Comparison of ENCODE assay signal across 26 cellular contexts in the genomic region with DNA sequence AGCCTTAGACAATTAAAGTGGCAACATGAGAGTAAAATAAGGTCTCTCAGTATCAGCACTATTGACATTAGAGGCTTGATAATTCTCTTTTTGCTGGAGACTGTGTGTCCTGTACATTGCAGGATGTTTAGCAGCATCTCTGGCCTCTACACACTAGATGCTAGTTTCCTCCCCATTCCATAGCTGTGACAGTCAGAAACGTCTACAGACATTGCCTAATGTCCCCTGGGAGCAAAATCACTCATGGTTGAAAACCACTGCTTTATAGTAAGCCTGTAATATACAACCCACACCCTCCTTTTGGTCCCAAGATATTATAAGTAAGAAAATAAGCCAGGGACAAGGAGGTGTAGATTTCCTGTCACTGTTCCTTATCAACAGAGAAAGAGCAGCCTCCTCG.
DNase-seq lines count a peak whose midpoint lies in the region; ATAC-seq and TF ChIP-seq lines count a peak whose summit lies in the region.
"Had no signal": no experiment of that assay in that cellular context is flagged by ENCODE, and none has a peak within 500 bp of the region (broad histone marks: within the 10 kb centered on the region; RNA-seq: fewer than 3 reads in every experiment).

No MANE protein-coding gene starts in this region.

- H3K9me3 ChIP-seq in mammary epithelial cell (replicated peaks; ENCODE audit: insufficient read depth, low read length), result no peaks in the 10 kb centered on the region
- H3K9me3 ChIP-seq: gastroesophageal sphincter, psoas muscle had no signal

- peaks cover 5% of the 10 kb centered on the region for H3K4me1 Mint-ChIP-seq in MCF 10A (ENCODE audit: insufficient read depth, unreplicated experiment)

- WGBS in mammary epithelial cell (ENCODE audit: low coverage, missing lambda C conversion rate), result 30% methylated on average over 2 of the region's 2 CpGs

- H3K36me3 ChIP-seq in mammary epithelial cell (ENCODE audit: insufficient read depth, low read length), result no peaks in the 10 kb centered on the region
- H3K36me3 ChIP-seq: gastroesophageal sphincter had no signal

- no peaks in the 10 kb centered on the region for H3K79me2 ChIP-seq in mammary epithelial cell (ENCODE audit: insufficient read depth, low read length)

- in situ Hi-C loops in mammary epithelial cell (cut with MboI; ENCODE audit: low sequenced_read_pairs in 2 of 2), result no loop called here

- no peaks in the 10 kb centered on the region for H3K4me1 ChIP-seq in mammary epithelial cell (ENCODE audit: insufficient read depth, low read length)
- H3K4me1 ChIP-seq: gastroesophageal sphincter, psoas muscle had no signal

- no peak for TF ChIP-seq CTCF in MCF 10A (IDR thresholded peaks at IDR 0.05; ENCODE audit: unreplicated experiment)
- no peak for TF ChIP-seq CTCF in mammary epithelial cell (conservative IDR thresholded peaks at IDR 0.05 in 1 of 2, IDR thresholded peaks at IDR 0.05 in 1 of 2; ENCODE audit: extremely low read depth in 1 of 2, insufficient read depth in 1 of 2, low read depth in 1 of 2, low read length in 2 of 2)
- no peak for TF ChIP-seq CTCF in fibroblast of the aortic adventitia (IDR thresholded peaks at IDR 0.05; ENCODE audit: insufficient read depth, low read length)

- CTCF ChIA-PET in MCF 10A (lab: Yijun Ruan, JAX) (no interaction called here), mammary epithelial cell (lab: Charles Lee; ENCODE audit: low non-redundant PET) (no interaction called here)

- DNase-seq in MCF 10A (ENCODE audit: unreplicated experiment), result peak; percentile 41
- DNase-seq in mammary epithelial cell, result no peak
- DNase-seq in NCI-H69 (lab: John Stamatoyannopoulos, UW), result peak; percentile 13
- peak; percentile 62 for DNase-seq in fibroblast of the aortic adventitia (ENCODE audit: low read depth)
- no peak for DNase-seq in cerebellar cortex (ENCODE audit: low spot score)
- DNase-seq in NCI-H2196 treated with DMSO at 0.1 percent for 48 hours (lab: John Stamatoyannopoulos, UW; ENCODE audit: unreplicated experiment), result no peak
- DNase-seq: activated CD8-positive, alpha-beta T cell treated with anti-CD3 and anti-CD28 coated beads for 36 hours; activated gamma-delta T cell treated with Interleukin-2 at 50 U/mL for 16 hours; activated T-cell treated with anti-CD3 and anti-CD28 coated beads, Interleukin-2, amount 50 U/mL, for 1 hour; amygdala; C1 segment of cervical spinal cord; central memory CD4-positive, alpha-beta T cell; Kasumi-1; NCI-H1092 treated with DMSO at 0.1 percent for 48 hours; NCI-H2029; NCI-H345; PC-3; psoas muscle; Right ventricle myocardium superior; T1000 had no signal

- H3K27me3 ChIP-seq in mammary epithelial cell (ENCODE audit: insufficient read depth, low read length), result no peaks in the 10 kb centered on the region
- H3K27me3 ChIP-seq: gastroesophageal sphincter had no signal

- intact Hi-C loops in MCF 10A (cut with micrococcal nuclease) (no loop called here), mammary epithelial cell (cut with micrococcal nuclease) (no loop called here)

- no peaks in the 10 kb centered on the region for H4K20me1 ChIP-seq in mammary epithelial cell (ENCODE audit: insufficient read depth, low read length)

- POLR2A ChIA-PET in MCF 10A (lab: Yijun Ruan, JAX), result no interaction called here

- H3K4me2 ChIP-seq in mammary epithelial cell (ENCODE audit: insufficient read depth, low read depth, low read length), result no peak overlapping the region
- H3K4me2 ChIP-seq: smooth muscle cell had no signal

- ATAC-seq in GM21515 (IDR thresholded peaks at IDR 0.05; ENCODE audit: unreplicated experiment), result no peak
- no peak for ATAC-seq in GM18858 (IDR thresholded peaks at IDR 0.05; ENCODE audit: unreplicated experiment)
- ATAC-seq: activated CD8-positive, alpha-beta T cell treated with anti-CD3 and anti-CD28 coated beads for 36 hours; gastroesophageal sphincter; PC-3; psoas muscle; stimulated activated memory B cell treated with anti-CD40 and anti-IgM and Interleukin-4, amounts not matched to agents 10 μg/mL and 1 μg/mL and 100 μg/mL, for 72 hours had no signal

- H2AFZ ChIP-seq in mammary epithelial cell (ENCODE audit: low read depth, low read length), result no peak overlapping the region

- no peak overlapping the region for H3K27ac Mint-ChIP-seq in MCF 10A (ENCODE audit: low read depth, unreplicated experiment)
- H3K27ac Mint-ChIP-seq: activated CD8-positive, alpha-beta T cell treated with anti-CD3 and anti-CD28 coated beads for 36 hours; stimulated activated memory B cell treated with anti-CD40 and anti-IgM and Interleukin-4, amounts not matched to agents 10 μg/mL and 1 μg/mL and 100 μg/mL, for 72 hours had no signal

- H3K27ac ChIP-seq in mammary epithelial cell (ENCODE audit: insufficient read depth, low read depth, low read length), result no peak overlapping the region
- H3K27ac ChIP-seq: 22Rv1, gastroesophageal sphincter, psoas muscle had no signal

- H3K36me3 Mint-ChIP-seq in MCF 10A (ENCODE audit: insufficient read depth, unreplicated experiment), result no peaks in the 10 kb centered on the region
- H3K36me3 Mint-ChIP-seq: stimulated activated memory B cell treated with anti-CD40 and anti-IgM and Interleukin-4, amounts not matched to agents 10 μg/mL and 1 μg/mL and 100 μg/mL, for 72 hours had no signal

- dilution Hi-C loops in mammary epithelial cell (cut with HindIII; ENCODE audit: low sequenced_read_pairs), result no loop called here

- BruUV-seq in MCF 10A (replicated peaks; lab: Mats Ljungman, UMichigan) (no TSS peak), mammary epithelial cell (replicated peaks; lab: Mats Ljungman, UMichigan) (no TSS peak)

- no peak overlapping the region for H3K4me3 Mint-ChIP-seq in MCF 10A (ENCODE audit: unreplicated experiment)
- H3K4me3 Mint-ChIP-seq: activated CD8-positive, alpha-beta T cell treated with anti-CD3 and anti-CD28 coated beads for 36 hours; stimulated activated memory B cell treated with anti-CD40 and anti-IgM and Interleukin-4, amounts not matched to agents 10 μg/mL and 1 μg/mL and 100 μg/mL, for 72 hours had no signal

- peaks cover 6% of the 10 kb centered on the region for H3K9me3 Mint-ChIP-seq in MCF 10A (ENCODE audit: unreplicated experiment)
- H3K9me3 Mint-ChIP-seq: activated CD8-positive, alpha-beta T cell treated with anti-CD3 and anti-CD28 coated beads for 36 hours; stimulated activated memory B cell treated with anti-CD40 and anti-IgM and Interleukin-4, amounts not matched to agents 10 μg/mL and 1 μg/mL and 100 μg/mL, for 72 hours had no signal

- no peak overlapping the region for H3K4me3 ChIP-seq in mammary epithelial cell (replicated peaks in 1 of 3; ENCODE audit: insufficient read depth in 1 of 3, low read depth in 2 of 3, low read length in 3 of 3)
- no peak overlapping the region for H3K4me3 ChIP-seq in fibroblast of the aortic adventitia (ENCODE audit: low read depth, low read length)
- H3K4me3 ChIP-seq: gastroesophageal sphincter, psoas muscle, smooth muscle cell had no signal

- H3K27me3 Mint-ChIP-seq in MCF 10A (ENCODE audit: insufficient read depth, unreplicated experiment), result peaks cover 13% of the 10 kb centered on the region
- H3K27me3 Mint-ChIP-seq: activated CD8-positive, alpha-beta T cell treated with anti-CD3 and anti-CD28 coated beads for 36 hours; stimulated activated memory B cell treated with anti-CD40 and anti-IgM and Interleukin-4, amounts not matched to agents 10 μg/mL and 1 μg/mL and 100 μg/mL, for 72 hours had no signal

- H3K9ac ChIP-seq in mammary epithelial cell (ENCODE audit: insufficient read depth, low read length), result no peak overlapping the region

Comparison
In these comparisons a context has a peak if more than half of its experiments do, and no peak if none do; other contexts are left out.
1. DNase-seq: peak in MCF 10A (single experiment), NCI-H69 (single experiment) and fibroblast of the aortic adventitia (single experiment); none in mammary epithelial cell (single experiment), cerebellar cortex (single experiment) and NCI-H2196 treated with DMSO at 0.1 percent for 48 hours (single experiment).